ENCODE assay signal across 8 cellular contexts in the genomic region with DNA sequence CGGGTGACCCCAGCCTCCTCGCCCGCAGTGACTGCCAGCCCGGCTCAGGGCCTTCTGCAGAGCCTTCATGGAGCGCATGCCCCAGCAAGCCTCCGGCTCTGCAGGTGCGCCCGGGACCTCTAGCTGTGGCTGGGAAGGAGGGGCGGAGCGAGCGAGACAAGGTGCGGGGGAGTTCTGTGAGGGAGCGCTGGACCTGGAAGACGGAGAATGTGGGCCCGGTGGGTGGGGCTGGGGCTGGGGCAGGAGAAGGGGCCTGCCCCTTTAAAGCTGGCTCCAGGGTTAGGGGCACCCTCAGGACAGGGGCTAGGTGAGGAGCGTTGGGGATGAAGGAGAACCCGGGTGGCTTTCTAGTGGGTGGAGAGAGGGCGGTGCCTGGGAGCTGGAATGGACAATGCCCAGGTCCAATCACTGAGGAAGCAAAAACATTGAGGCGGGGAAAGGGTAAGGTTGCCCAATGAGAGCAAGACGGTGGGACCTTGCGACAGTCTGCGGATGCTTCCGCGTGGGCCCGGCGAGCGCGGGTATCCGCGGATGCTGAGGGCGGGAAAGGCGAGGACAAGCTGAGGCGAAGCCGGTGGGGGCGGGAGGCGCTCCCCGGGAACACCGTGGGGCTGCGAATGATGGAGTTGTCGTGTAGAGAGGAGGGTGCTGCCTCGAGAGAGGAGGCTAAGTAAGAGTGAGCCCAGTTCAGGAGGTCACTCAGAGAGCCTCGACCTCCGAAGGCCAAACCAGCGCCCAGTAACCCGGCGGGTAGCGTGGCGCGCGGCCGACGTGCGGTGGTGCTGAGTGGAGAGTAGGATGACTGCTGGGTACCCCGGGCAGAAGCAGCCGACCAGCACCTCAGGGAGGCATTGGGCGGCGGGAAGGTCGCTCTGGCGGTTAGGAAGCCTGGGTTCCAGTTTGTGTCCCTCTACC. TPM values are rescaled to one million over a fixed set of nuclear protein-coding genes. Genes with fewer than 3 reads are reported as not detected.
A peak's percentile ranks its signal among the peaks of the same experiment; 100 is the strongest.
DNase-seq lines count a peak whose midpoint lies in the region; ATAC-seq and TF ChIP-seq lines count a peak whose summit lies in the region.

A gene (minus strand): TSS at position 121 of the 915 bp plus-strand sequence. CDS start 43 bp downstream, at position 78.

- no peak for TF ChIP-seq CTCF in GM12864 (IDR thresholded peaks at IDR 0.05; ENCODE audit: low read depth, low read length, missing control alignments)
- TF ChIP-seq CTCF in choroid plexus epithelial cell (conservative IDR thresholded peaks at IDR 0.05; ENCODE audit: low read depth, low read length), result no peak
- no peak for TF ChIP-seq CTCF in kidney epithelial cell (IDR thresholded peaks at IDR 0.05; ENCODE audit: insufficient read depth, low read length, poor library complexity, severe bottlenecking)

- peak within 1 kb of the TSS; percentile 73 for H3K27ac Mint-ChIP-seq in activated CD4-positive, alpha-beta T cell treated with anti-CD3 and anti-CD28 coated beads for 36 hours

- peak; percentile 93 for ATAC-seq in HG02759 (IDR thresholded peaks at IDR 0.05; ENCODE audit: unreplicated experiment)
- ATAC-seq in activated CD4-positive, alpha-beta T cell treated with anti-CD3 and anti-CD28 coated beads for 36 hours, result peak; percentile 97

- no peaks in the 10 kb centered on the region for H3K36me3 Mint-ChIP-seq in activated CD4-positive, alpha-beta T cell treated with anti-CD3 and anti-CD28 coated beads for 36 hours (ENCODE audit: low read depth)

- H3K27me3 Mint-ChIP-seq in activated CD4-positive, alpha-beta T cell treated with anti-CD3 and anti-CD28 coated beads for 36 hours, result peaks cover 34% of the 10 kb centered on the region

- POLR2A ChIA-PET in activated CD4-positive, alpha-beta T cell treated with anti-CD3 and anti-CD28 coated beads for 36 hours (lab: Charles Lee), result interaction anchor here (0.8 to 1.1 kb wide), 3 partner anchors 10 to 1120 kb away, joined by 3 to 7 read pairs (median 4); no protein-coding TSS in a partner anchor

- no peaks in the 10 kb centered on the region for H3K9me3 Mint-ChIP-seq in activated CD4-positive, alpha-beta T cell treated with anti-CD3 and anti-CD28 coated beads for 36 hours (ENCODE audit: low read depth)

- DNase-seq in GM12864 (ENCODE audit: low read depth) (peak; percentile 46), NCI-H146 treated with DMSO at 0.1 percent for 48 hours (lab: John Stamatoyannopoulos, UW; ENCODE audit: unreplicated experiment) (peak; percentile 94), choroid plexus epithelial cell (ENCODE audit: low read depth) (peak; percentile 77), kidney epithelial cell (ENCODE audit: low read depth) (peak; percentile 43), SKM-1 (lab: John Stamatoyannopoulos, UW; ENCODE audit: unreplicated experiment) (no peak)
- DNase-seq in activated CD4-positive, alpha-beta T cell treated with anti-CD3 and anti-CD28 coated beads for 36 hours, result peak; percentile 85
- DNase-seq in stimulated activated CD4-positive, alpha-beta T cell treated with anti-CD3 and anti-CD28 coated beads, Interleukin-15, amount 100 ng/mL, for 1 hour (ENCODE audit: low read depth in 1 of 2, low spot score in 1 of 2), result peak; percentile 42 to 51

- CTCF ChIA-PET in activated CD4-positive, alpha-beta T cell treated with anti-CD3 and anti-CD28 coated beads for 36 hours (lab: Charles Lee), result interaction anchor here (0.6 to 1.8 kb wide), 7 partner anchors 8 to 423 kb away, joined by 3 to 5 read pairs (median 3); no protein-coding TSS in a partner anchor

- intact Hi-C loops in activated CD4-positive, alpha-beta T cell treated with anti-CD3 and anti-CD28 coated beads for 36 hours (cut with DNase I, micrococcal nuclease), result loop anchor here in 1 of 2 experiments (1.0 kb wide), 2 partner anchors 20 to 39 kb away; a partner anchor contains a TSS

- peaks cover 19% of the 10 kb centered on the region for H3K27me3 ChIP-seq in kidney epithelial cell (ENCODE audit: control insufficient read depth, insufficient read depth, low read length)

- H3K4me1 Mint-ChIP-seq in activated CD4-positive, alpha-beta T cell treated with anti-CD3 and anti-CD28 coated beads for 36 hours, result peaks cover 16% of the 10 kb centered on the region

- no peaks in the 10 kb centered on the region for H3K36me3 ChIP-seq in kidney epithelial cell (ENCODE audit: control insufficient read depth, insufficient read depth, low read length)

- peak within 1 kb of the TSS; percentile 74 for H3K4me3 Mint-ChIP-seq in activated CD4-positive, alpha-beta T cell treated with anti-CD3 and anti-CD28 coated beads for 36 hours

- H3K4me3 ChIP-seq in GM12864 (ENCODE audit: low read depth, low read length) (peak within 1 kb of the TSS; percentile 53), choroid plexus epithelial cell (ENCODE audit: low read depth, low read length) (peak within 1 kb of the TSS; percentile 48), kidney epithelial cell (ENCODE audit: low read depth, low read length) (peak within 1 kb of the TSS; percentile 49)

RNA-seq across cellular contexts. Expression of the gene that starts here (rescaled TPM):
- 1 to 10 TPM; 8.7 TPM for total RNA-seq in activated CD4-positive, alpha-beta T cell treated with anti-CD3 and anti-CD28 coated beads for 36 hours
- total RNA-seq in kidney epithelial cell, result 2.3 and 3.3 TPM in 2 replicates
